Comparison of ENCODE assay signal across 3 cellular contexts in genomic region chr11:1637628-1638027, GRCh38.
TF ChIP-seq lines count a peak whose summit lies in the region.

No MANE protein-coding gene starts in this region.

TF ChIP-seq in A549, 52 proteins besides CTCF, POLR2A, EP300 and RAD21:
- TF ChIP-seq PBX3 (IDR thresholded peaks at IDR 0.05) (no peak), MAFK (IDR thresholded peaks at IDR 0.05; ENCODE audit: partially characterized antibody) (peak; percentile 40)
TF ChIP-seq in A549: peak in this region for 1.

TF ChIP-seq in IMR-90, 13 proteins besides CTCF, POLR2A, EP300 and RAD21:
- TF ChIP-seq SMC3 (IDR thresholded peaks at IDR 0.05; ENCODE audit: low read depth, low read length) (no peak), MAFK (IDR thresholded peaks at IDR 0.05; ENCODE audit: low read depth, low read length) (peak; percentile 56)

TF ChIP-seq in K562, 482 proteins besides CTCF, POLR2A, EP300 and RAD21:
- no peak for TF ChIP-seq PCBP2 (IDR thresholded peaks at IDR 0.05; ENCODE audit: low read depth, low read length, poor library complexity, severe bottlenecking)
- TF ChIP-seq C11orf30 (IDR thresholded peaks at IDR 0.05; ENCODE audit: low read depth) = 0 out of 2 replicates have a peak, but pooled peaks have one; percentile 21
- no peak for TF ChIP-seq TCF15 (CRISPR knock-in tag; IDR thresholded peaks at IDR 0.05)
- TF ChIP-seq MAFF (IDR thresholded peaks at IDR 0.05; ENCODE audit: low read length) = 0 out of 2 replicates have a peak, but pooled peaks have one; percentile 2
- no peak for TF ChIP-seq HOXB6 (CRISPR knock-in tag; IDR thresholded peaks at IDR 0.05; ENCODE audit: borderline replicate concordance)
- peak; percentile 35 for TF ChIP-seq ZNF316 (IDR thresholded peaks at IDR 0.05)
- no peak for TF ChIP-seq MCM5 (IDR thresholded peaks at IDR 0.05; ENCODE audit: low read depth)
- TF ChIP-seq, protein P1, sequence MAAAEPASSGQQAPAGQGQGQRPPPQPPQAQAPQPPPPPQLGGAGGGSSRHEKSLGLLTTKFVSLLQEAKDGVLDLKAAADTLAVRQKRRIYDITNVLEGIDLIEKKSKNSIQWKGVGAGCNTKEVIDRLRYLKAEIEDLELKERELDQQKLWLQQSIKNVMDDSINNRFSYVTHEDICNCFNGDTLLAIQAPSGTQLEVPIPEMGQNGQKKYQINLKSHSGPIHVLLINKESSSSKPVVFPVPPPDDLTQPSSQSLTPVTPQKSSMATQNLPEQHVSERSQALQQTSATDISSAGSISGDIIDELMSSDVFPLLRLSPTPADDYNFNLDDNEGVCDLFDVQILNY (CRISPR knock-in tag; IDR thresholded peaks at IDR 0.05) = no peak
- no peak for TF ChIP-seq CHD2 (IDR thresholded peaks at IDR 0.05; ENCODE audit: low read depth, low read length)
- no peak for TF ChIP-seq SIRT6 (IDR thresholded peaks at IDR 0.05; ENCODE audit: low read depth, low read length)
- no peak for TF ChIP-seq RB1 (IDR thresholded peaks at IDR 0.05; ENCODE audit: low read depth)
- TF ChIP-seq ZNF124 (CRISPR knock-in tag; IDR thresholded peaks at IDR 0.05) = no peak
- TF ChIP-seq, protein P2, sequence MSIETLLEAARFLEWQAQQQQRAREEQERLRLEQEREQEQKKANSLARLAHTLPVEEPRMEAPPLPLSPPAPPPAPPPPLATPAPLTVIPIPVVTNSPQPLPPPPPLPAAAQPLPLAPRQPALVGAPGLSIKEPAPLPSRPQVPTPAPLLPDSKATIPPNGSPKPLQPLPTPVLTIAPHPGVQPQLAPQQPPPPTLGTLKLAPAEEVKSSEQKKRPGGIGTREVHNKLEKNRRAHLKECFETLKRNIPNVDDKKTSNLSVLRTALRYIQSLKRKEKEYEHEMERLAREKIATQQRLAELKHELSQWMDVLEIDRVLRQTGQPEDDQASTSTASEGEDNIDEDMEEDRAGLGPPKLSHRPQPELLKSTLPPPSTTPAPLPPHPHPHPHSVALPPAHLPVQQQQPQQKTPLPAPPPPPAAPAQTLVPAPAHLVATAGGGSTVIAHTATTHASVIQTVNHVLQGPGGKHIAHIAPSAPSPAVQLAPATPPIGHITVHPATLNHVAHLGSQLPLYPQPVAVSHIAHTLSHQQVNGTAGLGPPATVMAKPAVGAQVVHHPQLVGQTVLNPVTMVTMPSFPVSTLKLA (conservative IDR thresholded peaks at IDR 0.05) = no peak
